In the genomic region with DNA sequence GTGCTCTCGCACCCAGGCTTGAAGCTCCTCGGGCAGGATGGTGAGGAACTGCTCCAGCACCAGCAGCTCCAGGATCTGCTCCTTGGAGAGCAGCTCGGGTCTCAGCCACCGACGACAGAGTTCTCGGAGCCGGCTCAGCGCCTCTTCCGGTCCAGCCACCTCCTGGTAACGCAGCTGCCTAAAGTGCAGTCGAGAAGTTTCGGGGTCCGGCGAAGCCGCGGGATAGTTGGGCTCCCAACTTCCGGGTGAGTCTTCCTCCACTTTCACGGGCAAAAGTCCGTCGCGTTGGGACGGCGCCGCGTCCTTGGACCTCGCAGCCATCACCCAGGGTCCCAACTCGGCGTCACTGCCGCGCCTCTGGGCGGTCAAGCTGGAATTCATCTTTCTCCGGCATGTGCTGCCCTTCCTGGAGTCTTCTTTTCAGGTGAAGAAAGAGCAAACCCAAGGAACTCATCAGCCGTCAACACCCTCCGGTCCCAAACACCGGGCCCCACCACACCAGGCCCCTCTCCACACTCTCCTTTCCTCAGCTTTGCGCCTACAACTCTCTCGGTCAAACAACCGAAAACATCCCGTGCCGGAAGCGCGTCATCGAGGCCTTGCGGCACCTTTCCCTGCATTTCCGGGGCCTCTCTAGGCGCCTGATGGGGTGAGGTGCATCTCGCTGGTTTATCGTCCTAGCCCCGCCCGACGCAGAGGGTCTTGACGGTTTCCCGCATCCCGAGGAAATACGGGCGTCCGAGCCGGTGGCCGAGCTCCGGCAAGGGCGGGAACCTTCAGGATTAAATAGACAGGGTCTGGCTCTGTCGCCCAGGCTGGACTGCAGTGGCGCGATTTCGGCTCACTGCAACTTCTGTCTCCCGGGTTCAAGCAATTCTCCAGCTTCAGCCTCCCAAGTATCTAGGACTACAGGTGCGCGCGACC, we compare ENCODE assay signal across 8 cellular contexts. TPM values are rescaled to one million over a fixed set of nuclear protein-coding genes. Genes with fewer than 3 reads are reported as not detected.
DNase-seq lines count a peak whose midpoint lies in the region; ATAC-seq, FAIRE-seq and TF ChIP-seq lines count a peak whose summit lies in the region.

A gene (minus strand): TSS at position 569 of the 924 bp plus-strand sequence. CDS start 188 bp downstream, at position 381.

- no peaks in the 10 kb centered on the region for H3K9me3 ChIP-seq in HEK293 (ENCODE audit: control insufficient read depth, insufficient read depth, low read depth, low read length)

- DNase-seq in NCI-H1048 (lab: John Stamatoyannopoulos, UW) (peak; percentile 47), SKM-1 (lab: John Stamatoyannopoulos, UW; ENCODE audit: unreplicated experiment) (peak; percentile 63), glomerular endothelial cell (ENCODE audit: extremely low read depth, low read depth, low spot score) (peak; percentile 44), nucleus accumbens (lab: John Stamatoyannopoulos, UW) (peak; percentile 27 to 95 (median 87)), superior temporal gyrus (ENCODE audit: extremely low spot score) (peak; percentile 99)
- peak; percentile 86 to 88 for DNase-seq in activated naive CD4-positive, alpha-beta T cell treated with anti-CD3 and anti-CD28 coated beads, Interleukin-2, amount 50 U/mL, for 72 hours (ENCODE audit: low spot score in 2 of 2)

- peaks cover 49 to 54% of the 10 kb centered on the region in 2 donors for H3K36me3 Mint-ChIP-seq in activated naive CD4-positive, alpha-beta T cell treated with anti-CD3 and anti-CD28 coated beads, Interleukin-2, amount 50 U/mL, for 72 hours

- H3K36me3 ChIP-seq in HEK293 (ENCODE audit: control insufficient read depth in 2 of 2, insufficient read depth in 1 of 2, low read length in 2 of 2), result peaks cover 9 to 18% of the 10 kb centered on the region in 2 experiments; a peak in 2 of 3 replicates

- peak within 1 kb of the TSS; percentile 99 to 100 for H3K27ac Mint-ChIP-seq in activated naive CD4-positive, alpha-beta T cell treated with anti-CD3 and anti-CD28 coated beads, Interleukin-2, amount 50 U/mL, for 72 hours

- H3K27ac ChIP-seq in HEK293 (ENCODE audit: extremely low read depth, low read depth, low read length), result peak within 1 kb of the TSS; percentile 60

- TF ChIP-seq CTCF in HEK293 (tag by site-specific recombination; IDR thresholded peaks at IDR 0.05), result peak; percentile 33; the same call in 1 of the 2 replicates

- no peaks in the 10 kb centered on the region for H3K4me1 ChIP-seq in HEK293 (ENCODE audit: control insufficient read depth, insufficient read depth, low read length)

- FAIRE-seq in G401.6 (lab: Jason Lieb, UNC), result peak; percentile 72

- peak within 1 kb of the TSS; percentile 93 for H3K4me3 ChIP-seq in HEK293 (ENCODE audit: low read depth, low read length)

- POLR2A ChIA-PET in HEK293 (lab: Yijun Ruan, JAX), result interaction anchor here (0.7 to 1.7 kb wide), 13 partner anchors 8 to 420 kb away, joined by 3 to 8 read pairs (median 4); a partner anchor contains a TSS

- ATAC-seq in activated naive CD4-positive, alpha-beta T cell treated with anti-CD3 and anti-CD28 coated beads, Interleukin-2, amount 50 U/mL, for 72 hours, result peak; percentile 54 to 56

- CTCF ChIA-PET in HEK293 (lab: Yijun Ruan, JAX), result interaction anchor here (0.6 to 1.7 kb wide), 2 partner anchors 25 to 36 kb away, joined by 3 to 4 read pairs; no protein-coding TSS in a partner anchor

- H3K9me3 Mint-ChIP-seq in activated naive CD4-positive, alpha-beta T cell treated with anti-CD3 and anti-CD28 coated beads, Interleukin-2, amount 50 U/mL, for 72 hours, result peaks cover 7% of the 10 kb centered on the region in 2 donors

TF ChIP-seq in HEK293, 187 proteins besides CTCF, POLR2A, EP300 and RAD21 (continues in another document):
- TF ChIP-seq ZNF548 (tag by site-specific recombination; IDR thresholded peaks at IDR 0.05) (no peak), HOXD13 (CRISPR knock-in tag; IDR thresholded peaks at IDR 0.05; ENCODE audit: borderline replicate concordance) (no peak), ZBTB21 (tag by site-specific recombination; IDR thresholded peaks at IDR 0.05) (peak; percentile 99), ZNF37A (tag by site-specific recombination; IDR thresholded peaks at IDR 0.05) (no peak), ZNF768 (tag by site-specific recombination; IDR thresholded peaks at IDR 0.05) (no peak), KLF9 (tag by site-specific recombination; IDR thresholded peaks at IDR 0.05; ENCODE audit: low read depth) (peak; percentile 24), KLF8 (tag by site-specific recombination; IDR thresholded peaks at IDR 0.05) (no peak; the same call in none of the 2 replicates), ZNF175 (tag by site-specific recombination; IDR thresholded peaks at IDR 0.05) (no peak), ZNF629 (tag by site-specific recombination; IDR thresholded peaks at IDR 0.05) (peak; percentile 100), KLF10 (tag by site-specific recombination; IDR thresholded peaks at IDR 0.05) (peak; percentile 28; the same call in 1 of the 2 replicates), ZNF677 (tag by site-specific recombination; IDR thresholded peaks at IDR 0.05) (peak; percentile 94), ZBTB7A (tag by site-specific recombination; IDR thresholded peaks at IDR 0.05; ENCODE audit: low read depth) (0 out of 2 replicates have a peak, but pooled peaks have one; percentile 22), ZNF10 (tag by site-specific recombination; IDR thresholded peaks at IDR 0.05) (no peak; the same call in 1 of the 2 replicates), ZNF292 (tag by site-specific recombination; IDR thresholded peaks at IDR 0.05; ENCODE audit: borderline replicate concordance, low read depth) (no peak), ZNF155 (tag by site-specific recombination; IDR thresholded peaks at IDR 0.05) (no peak), ZNF214 (tag by site-specific recombination; IDR thresholded peaks at IDR 0.05; ENCODE audit: borderline replicate concordance) (no peak), ZNF624 (tag by site-specific recombination; IDR thresholded peaks at IDR 0.05) (no peak)
- TF ChIP-seq, protein P1, sequence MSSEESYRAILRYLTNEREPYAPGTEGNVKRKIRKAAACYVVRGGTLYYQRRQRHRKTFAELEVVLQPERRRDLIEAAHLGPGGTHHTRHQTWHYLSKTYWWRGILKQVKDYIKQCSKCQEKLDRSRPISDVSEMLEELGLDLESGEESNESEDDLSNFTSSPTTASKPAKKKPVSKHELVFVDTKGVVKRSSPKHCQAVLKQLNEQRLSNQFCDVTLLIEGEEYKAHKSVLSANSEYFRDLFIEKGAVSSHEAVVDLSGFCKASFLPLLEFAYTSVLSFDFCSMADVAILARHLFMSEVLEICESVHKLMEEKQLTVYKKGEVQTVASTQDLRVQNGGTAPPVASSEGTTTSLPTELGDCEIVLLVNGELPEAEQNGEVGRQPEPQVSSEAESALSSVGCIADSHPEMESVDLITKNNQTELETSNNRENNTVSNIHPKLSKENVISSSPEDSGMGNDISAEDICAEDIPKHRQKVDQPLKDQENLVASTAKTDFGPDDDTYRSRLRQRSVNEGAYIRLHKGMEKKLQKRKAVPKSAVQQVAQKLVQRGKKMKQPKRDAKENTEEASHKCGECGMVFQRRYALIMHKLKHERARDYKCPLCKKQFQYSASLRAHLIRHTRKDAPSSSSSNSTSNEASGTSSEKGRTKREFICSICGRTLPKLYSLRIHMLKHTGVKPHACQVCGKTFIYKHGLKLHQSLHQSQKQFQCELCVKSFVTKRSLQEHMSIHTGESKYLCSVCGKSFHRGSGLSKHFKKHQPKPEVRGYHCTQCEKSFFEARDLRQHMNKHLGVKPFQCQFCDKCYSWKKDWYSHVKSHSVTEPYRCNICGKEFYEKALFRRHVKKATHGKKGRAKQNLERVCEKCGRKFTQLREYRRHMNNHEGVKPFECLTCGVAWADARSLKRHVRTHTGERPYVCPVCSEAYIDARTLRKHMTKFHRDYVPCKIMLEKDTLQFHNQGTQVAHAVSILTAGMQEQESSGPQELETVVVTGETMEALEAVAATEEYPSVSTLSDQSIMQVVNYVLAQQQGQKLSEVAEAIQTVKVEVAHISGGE (tag by site-specific recombination; conservative IDR thresholded peaks at IDR 0.05; ENCODE audit: low read depth), result peak; percentile 96
- TF ChIP-seq, protein P2, sequence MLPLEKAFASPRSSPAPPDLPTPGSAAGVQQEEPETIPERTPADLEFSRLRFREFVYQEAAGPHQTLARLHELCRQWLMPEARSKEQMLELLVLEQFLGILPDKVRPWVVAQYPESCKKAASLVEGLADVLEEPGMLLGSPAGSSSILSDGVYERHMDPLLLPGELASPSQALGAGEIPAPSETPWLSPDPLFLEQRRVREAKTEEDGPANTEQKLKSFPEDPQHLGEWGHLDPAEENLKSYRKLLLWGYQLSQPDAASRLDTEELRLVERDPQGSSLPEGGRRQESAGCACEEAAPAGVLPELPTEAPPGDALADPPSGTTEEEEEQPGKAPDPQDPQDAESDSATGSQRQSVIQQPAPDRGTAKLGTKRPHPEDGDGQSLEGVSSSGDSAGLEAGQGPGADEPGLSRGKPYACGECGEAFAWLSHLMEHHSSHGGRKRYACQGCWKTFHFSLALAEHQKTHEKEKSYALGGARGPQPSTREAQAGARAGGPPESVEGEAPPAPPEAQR (tag by site-specific recombination; IDR thresholded peaks at IDR 0.05), result no peak
- TF ChIP-seq, protein P3, sequence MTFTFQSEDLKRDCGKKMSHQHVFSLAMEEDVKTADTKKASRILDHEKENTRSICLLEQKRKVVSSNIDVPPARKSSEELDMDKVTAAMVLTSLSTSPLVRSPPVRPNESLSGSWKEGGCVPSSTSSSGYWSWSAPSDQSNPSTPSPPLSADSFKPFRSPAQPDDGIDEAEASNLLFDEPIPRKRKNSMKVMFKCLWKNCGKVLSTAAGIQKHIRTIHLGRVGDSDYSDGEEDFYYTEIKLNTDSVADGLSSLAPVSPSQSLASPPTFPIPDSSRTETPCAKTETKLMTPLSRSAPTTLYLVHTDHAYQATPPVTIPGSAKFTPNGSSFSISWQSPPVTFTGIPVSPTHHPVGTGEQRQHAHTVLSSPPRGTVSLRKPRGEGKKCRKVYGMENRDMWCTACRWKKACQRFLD (tag by site-specific recombination; IDR thresholded peaks at IDR 0.05), result no peak
- TF ChIP-seq, protein P4, sequence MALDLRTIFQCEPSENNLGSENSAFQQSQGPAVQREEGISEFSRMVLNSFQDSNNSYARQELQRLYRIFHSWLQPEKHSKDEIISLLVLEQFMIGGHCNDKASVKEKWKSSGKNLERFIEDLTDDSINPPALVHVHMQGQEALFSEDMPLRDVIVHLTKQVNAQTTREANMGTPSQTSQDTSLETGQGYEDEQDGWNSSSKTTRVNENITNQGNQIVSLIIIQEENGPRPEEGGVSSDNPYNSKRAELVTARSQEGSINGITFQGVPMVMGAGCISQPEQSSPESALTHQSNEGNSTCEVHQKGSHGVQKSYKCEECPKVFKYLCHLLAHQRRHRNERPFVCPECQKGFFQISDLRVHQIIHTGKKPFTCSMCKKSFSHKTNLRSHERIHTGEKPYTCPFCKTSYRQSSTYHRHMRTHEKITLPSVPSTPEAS (tag by site-specific recombination; IDR thresholded peaks at IDR 0.05), result no peak

RNA-seq across cellular contexts. Expression of the gene that starts here (rescaled TPM):
- total RNA-seq in activated naive CD4-positive, alpha-beta T cell treated with anti-CD3 and anti-CD28 coated beads, Interleukin-2, amount 50 U/mL, for 72 hours, result 10 to 100 TPM; 25.0 to 50.7 TPM
- total RNA-seq in glomerular endothelial cell, result 19.0 and 39.2 TPM in 2 replicates

Comparison
In these comparisons a context has a peak if more than half of its experiments do, and no peak if none do; other contexts are left out.
1. Peak in every context shown above with its lines: DNase-seq, ATAC-seq, H3K4me3 ChIP-seq and H3K27ac ChIP-seq.
2. DNase-seq: peak in every context shown above with its lines; median percentile 99 in superior temporal gyrus; 87 in activated naive CD4-positive, alpha-beta T cell treated with anti-CD3 and anti-CD28 coated beads, Interleukin-2, amount 50 U/mL, for 72 hours; 87 in nucleus accumbens; 63 in SKM-1; 47 in NCI-H1048; 44 in glomerular endothelial cell.